In the genomic region with DNA sequence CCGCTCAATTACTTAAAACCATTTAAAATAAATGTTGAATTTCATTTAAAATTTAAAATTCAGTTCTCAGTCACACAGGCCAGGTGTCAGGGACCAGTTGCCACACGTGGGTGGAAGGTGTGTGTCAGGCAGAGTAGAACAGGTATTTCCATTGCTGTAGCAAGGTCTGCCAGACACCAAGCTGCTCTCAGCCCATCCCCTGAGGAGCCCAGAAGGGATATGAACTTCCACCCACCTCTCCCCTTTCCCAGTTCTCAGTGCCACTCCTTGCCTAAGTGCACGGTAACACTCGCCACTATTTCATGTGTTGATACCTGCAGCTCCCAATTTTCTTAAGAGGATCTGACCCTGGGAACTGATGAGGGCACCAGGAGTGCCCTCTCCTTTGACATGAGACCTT, we compare ENCODE assay signal across 22 cellular contexts. TPM values are rescaled to one million over a fixed set of nuclear protein-coding genes. Genes with fewer than 3 reads are reported as not detected.
"Had no signal": no experiment of that assay in that cellular context is flagged by ENCODE, and none has a peak within 500 bp of the region (broad histone marks: within the 10 kb centered on the region; RNA-seq: fewer than 3 reads in every experiment).

No MANE protein-coding gene starts in this region.

- DNase-seq: activated CD4-positive, alpha-beta T cell treated with anti-CD3 and anti-CD28 coated beads for 1 hour; activated CD8-positive, alpha-beta memory T cell treated with anti-CD3 and anti-CD28 coated beads, Interleukin-2, amount 50 U/mL, for 4 hours; activated CD8-positive, alpha-beta T cell treated with anti-CD3 and anti-CD28 coated beads for 36 hours; activated effector memory CD4-positive, alpha-beta T cell treated with anti-CD3 and anti-CD28 coated beads, Interleukin-2, amount 50 U/mL, for 16 hours; activated T-cell treated with anti-CD3 and anti-CD28 coated beads, Interleukin-2, amount 50 U/mL, for 48 hours; caudate nucleus; esophagus squamous epithelium; hippocampal formation; kidney; left lung; mammary epithelial cell; mucosa of descending colon; naive thymus-derived CD8-positive, alpha-beta T cell; occipital lobe; right cardiac atrium; small intestine; stimulated activated naive CD8-positive, alpha-beta T cell treated with anti-CD3 and anti-CD28 coated beads, Interleukin-15, amount 100 ng/mL, for 72 hours; T-helper 9 cell; upper lobe of right lung had no signal

- H3K36me3 ChIP-seq: left lung, prostate gland, upper lobe of right lung had no signal

- H3K4me3 ChIP-seq: esophagus squamous epithelium, left lung, mucosa of descending colon, prostate gland, upper lobe of right lung had no signal

- H3K36me3 Mint-ChIP-seq: activated naive CD4-positive, alpha-beta T cell treated with anti-CD3 and anti-CD28 coated beads, Interleukin-2, amount 50 U/mL, for 24 hours had no signal

- H3K9me3 ChIP-seq: esophagus squamous epithelium, left lung, mucosa of descending colon, prostate gland, upper lobe of right lung had no signal

- H3K4me3 Mint-ChIP-seq: activated CD8-positive, alpha-beta T cell treated with anti-CD3 and anti-CD28 coated beads for 36 hours; activated naive CD4-positive, alpha-beta T cell treated with anti-CD3 and anti-CD28 coated beads, Interleukin-2, amount 50 U/mL, for 24 hours; stimulated activated naive CD8-positive, alpha-beta T cell treated with anti-CD3 and anti-CD28 coated beads, Interleukin-15, amount 100 ng/mL, for 72 hours had no signal

- H3K27ac Mint-ChIP-seq: activated naive CD4-positive, alpha-beta T cell treated with anti-CD3 and anti-CD28 coated beads, Interleukin-2, amount 50 U/mL, for 24 hours; stimulated activated naive CD8-positive, alpha-beta T cell treated with anti-CD3 and anti-CD28 coated beads, Interleukin-15, amount 100 ng/mL, for 72 hours had no signal

- H3K27ac ChIP-seq: prostate gland, upper lobe of right lung had no signal

- ATAC-seq: activated CD8-positive, alpha-beta T cell treated with anti-CD3 and anti-CD28 coated beads for 36 hours; left lung; mucosa of descending colon; naive thymus-derived CD8-positive, alpha-beta T cell; right cardiac atrium; stimulated activated naive CD8-positive, alpha-beta T cell treated with anti-CD3 and anti-CD28 coated beads, Interleukin-15, amount 100 ng/mL, for 72 hours; upper lobe of right lung had no signal

- H3K9me3 Mint-ChIP-seq: activated naive CD4-positive, alpha-beta T cell treated with anti-CD3 and anti-CD28 coated beads, Interleukin-2, amount 50 U/mL, for 24 hours had no signal

- H3K4me1 ChIP-seq: prostate gland had no signal

- H3K27me3 ChIP-seq: esophagus squamous epithelium, left lung, upper lobe of right lung had no signal

RNA-seq across cellular contexts. Expression of gene SYK, which starts 12.7 kb away (rescaled TPM):
- total RNA-seq: fibroblast of villous mesenchyme had no signal
